In genomic region chr7:150139840-150140239, GRCh38 we compare ENCODE assay signal across 5 cellular contexts.
A peak's percentile ranks its signal among the peaks of the same experiment; 100 is the strongest.
DNase-seq lines count a peak whose midpoint lies in the region; ATAC-seq, FAIRE-seq and TF ChIP-seq lines count a peak whose summit lies in the region.
"Not testable (repeated sequence)": the region's sequence is repeated elsewhere in the genome, so short reads cannot be mapped to it uniquely, and the experiment has no call there.

No MANE protein-coding gene starts in this region.

- not testable (repeated sequence) for H3K4me2 ChIP-seq in GM12878 (ENCODE audit: control insufficient read depth, insufficient read depth); HepG2 (ENCODE audit: low read depth, low read length)

- not testable (repeated sequence) for H3K4me3 ChIP-seq in HEK293 (ENCODE audit: low read depth, low read length); GM12878; bronchial epithelial cell (ENCODE audit: low read depth, low read length); HepG2 (replicated peaks in 1 of 3; ENCODE audit: insufficient read depth in 1 of 3, low read depth in 2 of 3, low read length in 3 of 3)

- H3K9me3 Mint-ChIP-seq in endothelial cell (ENCODE audit: unreplicated experiment): not testable (repeated sequence)

- not testable (repeated sequence) for H3K4me1 Mint-ChIP-seq in endothelial cell (ENCODE audit: unreplicated experiment)

- H3K9ac ChIP-seq in GM12878 (ENCODE audit: control insufficient read depth, insufficient read depth, low read length); HepG2 (ENCODE audit: insufficient read depth, low read depth, low read length): not testable (repeated sequence)

- POLR2A ChIA-PET in HEK293 (lab: Yijun Ruan, JAX); GM12878 (lab: Charles Lee); HepG2 (lab: Yijun Ruan, JAX): not testable (repeated sequence)

- in situ Hi-C loops in GM12878 (cut with MboI); HepG2 (cut with HindIII; ENCODE audit: extremely low pct_ligation_motif_present, low pct_unique_long_range_greater_than_20kb): not testable (repeated sequence)

- not testable (repeated sequence) for ATAC-seq in GM12878, HepG2

- WGBS in GM12878 (ENCODE audit: insufficient coverage, insufficient replicate concordance, low lambda C conversion rate, missing lambda C conversion rate): 35% methylated on average over 5 of the region's 5 CpGs
- WGBS in HepG2 (ENCODE audit: low lambda C conversion rate): 45% methylated on average over 3 of the region's 5 CpGs

- H3K27ac ChIP-seq in HEK293 (ENCODE audit: extremely low read depth, low read depth, low read length); GM12878 (ENCODE audit: control insufficient read depth, insufficient read depth); HepG2 (ENCODE audit: extremely low read length, insufficient read depth, low read length): not testable (repeated sequence)

- H3K36me3 Mint-ChIP-seq in endothelial cell (ENCODE audit: low read depth, unreplicated experiment): not testable (repeated sequence)

- not testable (repeated sequence) for H3K4me3 Mint-ChIP-seq in endothelial cell (ENCODE audit: unreplicated experiment)

- CTCF ChIA-PET in HEK293 (lab: Yijun Ruan, JAX); GM12878 (lab: Yijun Ruan, JAX); HepG2 (lab: Yijun Ruan, JAX; ENCODE audit: low intra/inter-chr PET ratio, low total read pairs): not testable (repeated sequence)

- TF ChIP-seq EP300 in GM12878 (IDR thresholded peaks at IDR 0.05; ENCODE audit: borderline replicate concordance in 1 of 2, control insufficient read depth in 1 of 2, low read depth in 2 of 2, low read length in 2 of 2); HepG2 (IDR thresholded peaks at IDR 0.05; ENCODE audit: low read depth in 2 of 2, low read length in 2 of 2); HepG2 (CRISPR knock-in tag; IDR thresholded peaks at IDR 0.05; ENCODE audit: borderline replicate concordance): not testable (repeated sequence)

- peak overlapping the region; percentile 48 for H3K27ac Mint-ChIP-seq in endothelial cell (ENCODE audit: unreplicated experiment)

- not testable (repeated sequence) for H3K36me3 ChIP-seq in HEK293 (ENCODE audit: control insufficient read depth in 2 of 2, insufficient read depth in 1 of 2, low read length in 2 of 2); GM12878 (ENCODE audit: control insufficient read depth in 2 of 2, insufficient read depth in 2 of 2, low read length in 1 of 2); bronchial epithelial cell (ENCODE audit: control insufficient read depth, insufficient read depth, low read length); HepG2 (replicated peaks in 1 of 2; ENCODE audit: control insufficient read depth in 1 of 2, insufficient read depth in 2 of 2, low read length in 2 of 2)

- intact Hi-C loops in GM12878 (cut with micrococcal nuclease; ENCODE audit: unreplicated experiment); HepG2 (cut with micrococcal nuclease; ENCODE audit: unreplicated experiment): not testable (repeated sequence)

- not testable (repeated sequence) for H3K79me2 ChIP-seq in GM12878 (ENCODE audit: control insufficient read depth, insufficient read depth, low read length); HepG2 (ENCODE audit: insufficient read depth, low read length)

- SMC1A ChIA-PET in GM12878 (lab: Charles Lee; ENCODE audit: uncharacterized antibody, unreplicated experiment): not testable (repeated sequence)

- RAD21 ChIA-PET in GM12878 (lab: Charles Lee; ENCODE audit: unreplicated experiment): not testable (repeated sequence)

- not testable (repeated sequence) for H3K27me3 ChIP-seq in GM12878 (replicated peaks in 1 of 2; ENCODE audit: control insufficient read depth in 2 of 2, insufficient read depth in 2 of 2, low read length in 1 of 2); bronchial epithelial cell (ENCODE audit: control insufficient read depth, insufficient read depth, low read length); HepG2 (ENCODE audit: control insufficient read depth in 1 of 2, insufficient read depth in 2 of 2, low read length in 2 of 2)

- not testable (repeated sequence) for H3K9me3 ChIP-seq in HEK293 (ENCODE audit: control insufficient read depth, insufficient read depth, low read depth, low read length); GM12878 (replicated peaks; ENCODE audit: control insufficient read depth, insufficient read depth, low read length); HepG2 (ENCODE audit: low read length)

- not testable (repeated sequence) for DNase-seq in GM12878 (ENCODE audit: low read depth, low spot score); bronchial epithelial cell (ENCODE audit: low read depth); endothelial cell (ENCODE audit: low spot score); HepG2 (ENCODE audit: low spot score)

- not testable (repeated sequence) for H3K27me3 Mint-ChIP-seq in endothelial cell (ENCODE audit: unreplicated experiment)

- TF ChIP-seq POLR2A in GM12878 (IDR thresholded peaks at IDR 0.05; ENCODE audit: low read depth, low read length); HepG2 (IDR thresholded peaks at IDR 0.05; ENCODE audit: insufficient read depth in 1 of 2, low read depth in 2 of 2, low read length in 2 of 2): not testable (repeated sequence)

- not testable (repeated sequence) for H2AFZ ChIP-seq in GM12878 (ENCODE audit: control insufficient read depth, low read depth, low read length); HepG2 (ENCODE audit: low read length)

- TF ChIP-seq RAD21 in GM12878 (IDR thresholded peaks at IDR 0.05; ENCODE audit: insufficient read depth, low read depth, low read length); HepG2 (CRISPR knock-in tag; IDR thresholded peaks at IDR 0.05): not testable (repeated sequence)

- not testable (repeated sequence) for TF ChIP-seq CTCF in HEK293 (tag by site-specific recombination; IDR thresholded peaks at IDR 0.05); GM12878 (IDR thresholded peaks at IDR 0.05 in 2 of 3, conservative IDR thresholded peaks at IDR 0.05 in 1 of 3; ENCODE audit: control insufficient read depth in 2 of 3, extremely low read depth in 1 of 3, insufficient read depth in 1 of 3, low read depth in 3 of 3, low read length in 3 of 3); bronchial epithelial cell (IDR thresholded peaks at IDR 0.05; ENCODE audit: insufficient read depth, low read length, severe bottlenecking); endothelial cell (IDR thresholded peaks at IDR 0.05; ENCODE audit: unreplicated experiment); HepG2 (CRISPR knock-in tag; IDR thresholded peaks at IDR 0.05)

- not testable (repeated sequence) for BruUV-seq in GM12878 (replicated peaks; lab: Mats Ljungman, UMichigan); HepG2 (replicated peaks; lab: Mats Ljungman, UMichigan)

- FAIRE-seq in GM12878 (lab: Jason Lieb, UNC): peak; percentile 78
- peak; percentile 93 for FAIRE-seq in bronchial epithelial cell (lab: Jason Lieb, UNC)
- not testable (repeated sequence) for FAIRE-seq in HepG2 (lab: Jason Lieb, UNC)

- not testable (repeated sequence) for H4K20me1 ChIP-seq in GM12878 (ENCODE audit: control insufficient read depth, insufficient read depth); HepG2 (ENCODE audit: insufficient read depth, low read length)

- not testable (repeated sequence) for H3K4me1 ChIP-seq in HEK293 (ENCODE audit: control insufficient read depth, insufficient read depth, low read length); GM12878 (ENCODE audit: control insufficient read depth, insufficient read depth, low read length); HepG2 (ENCODE audit: insufficient read depth, low read length)

TF ChIP-seq in HEK293, 187 proteins besides CTCF, POLR2A, EP300 and RAD21 (continues in another document):
- peak; percentile 47 for TF ChIP-seq GLIS1 (tag by site-specific recombination; IDR thresholded peaks at IDR 0.05)

TF ChIP-seq in HepG2, 621 proteins besides CTCF, POLR2A, EP300 and RAD21:
- peak; percentile 32; the same call in 1 of the 2 replicates for TF ChIP-seq MNT (IDR thresholded peaks at IDR 0.05)
